In the genomic region with DNA sequence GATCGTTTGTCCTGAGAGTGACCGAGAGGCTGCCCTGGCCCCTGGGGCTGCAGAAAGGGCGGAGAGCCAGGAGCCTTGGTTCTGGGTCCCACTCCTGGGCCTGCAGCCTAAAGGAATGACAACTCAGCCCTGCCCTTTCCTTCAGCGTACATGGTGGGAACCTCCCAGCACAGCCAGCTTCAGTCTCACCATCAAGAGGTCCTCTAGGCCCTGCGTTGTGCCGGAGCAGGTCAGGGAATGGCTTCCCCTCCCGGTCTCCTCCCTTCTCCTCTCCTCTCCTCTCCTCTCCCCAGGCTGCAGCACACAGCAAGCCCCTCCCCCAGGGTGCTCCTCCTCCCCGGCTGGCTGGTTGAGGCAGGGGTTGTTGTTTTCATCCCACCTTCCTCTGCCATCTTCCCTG, we compare ENCODE assay signal across 2 cellular contexts.
TF ChIP-seq lines count a peak whose summit lies in the region.

No MANE protein-coding gene starts in this region.

TF ChIP-seq in WTC11, 78 proteins besides CTCF, POLR2A, EP300 and RAD21 (continued from another document):
- TF ChIP-seq, protein P1, sequence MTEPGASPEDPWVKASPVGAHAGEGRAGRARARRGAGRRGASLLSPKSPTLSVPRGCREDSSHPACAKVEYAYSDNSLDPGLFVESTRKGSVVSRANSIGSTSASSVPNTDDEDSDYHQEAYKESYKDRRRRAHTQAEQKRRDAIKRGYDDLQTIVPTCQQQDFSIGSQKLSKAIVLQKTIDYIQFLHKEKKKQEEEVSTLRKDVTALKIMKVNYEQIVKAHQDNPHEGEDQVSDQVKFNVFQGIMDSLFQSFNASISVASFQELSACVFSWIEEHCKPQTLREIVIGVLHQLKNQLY (CRISPR knock-in tag; IDR thresholded peaks at IDR 0.05), result no peak
- TF ChIP-seq, protein P2, sequence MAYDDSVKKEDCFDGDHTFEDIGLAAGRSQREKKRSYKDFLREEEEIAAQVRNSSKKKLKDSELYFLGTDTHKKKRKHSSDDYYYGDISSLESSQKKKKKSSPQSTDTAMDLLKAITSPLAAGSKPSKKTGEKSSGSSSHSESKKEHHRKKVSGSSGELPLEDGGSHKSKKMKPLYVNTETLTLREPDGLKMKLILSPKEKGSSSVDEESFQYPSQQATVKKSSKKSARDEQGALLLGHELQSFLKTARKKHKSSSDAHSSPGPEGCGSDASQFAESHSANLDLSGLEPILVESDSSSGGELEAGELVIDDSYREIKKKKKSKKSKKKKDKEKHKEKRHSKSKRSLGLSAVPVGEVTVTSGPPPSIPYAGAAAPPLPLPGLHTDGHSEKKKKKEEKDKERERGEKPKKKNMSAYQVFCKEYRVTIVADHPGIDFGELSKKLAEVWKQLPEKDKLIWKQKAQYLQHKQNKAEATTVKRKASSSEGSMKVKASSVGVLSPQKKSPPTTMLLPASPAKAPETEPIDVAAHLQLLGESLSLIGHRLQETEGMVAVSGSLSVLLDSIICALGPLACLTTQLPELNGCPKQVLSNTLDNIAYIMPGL (CRISPR knock-in tag; IDR thresholded peaks at IDR 0.05), result no peak
- TF ChIP-seq, protein P3, sequence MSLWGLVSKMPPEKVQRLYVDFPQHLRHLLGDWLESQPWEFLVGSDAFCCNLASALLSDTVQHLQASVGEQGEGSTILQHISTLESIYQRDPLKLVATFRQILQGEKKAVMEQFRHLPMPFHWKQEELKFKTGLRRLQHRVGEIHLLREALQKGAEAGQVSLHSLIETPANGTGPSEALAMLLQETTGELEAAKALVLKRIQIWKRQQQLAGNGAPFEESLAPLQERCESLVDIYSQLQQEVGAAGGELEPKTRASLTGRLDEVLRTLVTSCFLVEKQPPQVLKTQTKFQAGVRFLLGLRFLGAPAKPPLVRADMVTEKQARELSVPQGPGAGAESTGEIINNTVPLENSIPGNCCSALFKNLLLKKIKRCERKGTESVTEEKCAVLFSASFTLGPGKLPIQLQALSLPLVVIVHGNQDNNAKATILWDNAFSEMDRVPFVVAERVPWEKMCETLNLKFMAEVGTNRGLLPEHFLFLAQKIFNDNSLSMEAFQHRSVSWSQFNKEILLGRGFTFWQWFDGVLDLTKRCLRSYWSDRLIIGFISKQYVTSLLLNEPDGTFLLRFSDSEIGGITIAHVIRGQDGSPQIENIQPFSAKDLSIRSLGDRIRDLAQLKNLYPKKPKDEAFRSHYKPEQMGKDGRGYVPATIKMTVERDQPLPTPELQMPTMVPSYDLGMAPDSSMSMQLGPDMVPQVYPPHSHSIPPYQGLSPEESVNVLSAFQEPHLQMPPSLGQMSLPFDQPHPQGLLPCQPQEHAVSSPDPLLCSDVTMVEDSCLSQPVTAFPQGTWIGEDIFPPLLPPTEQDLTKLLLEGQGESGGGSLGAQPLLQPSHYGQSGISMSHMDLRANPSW (CRISPR knock-in tag; conservative IDR thresholded peaks at IDR 0.05; ENCODE audit: low read depth), result no peak
TF ChIP-seq in WTC11: peak in this region for 0.

TF ChIP-seq in neural cell, 6 proteins besides CTCF, POLR2A, EP300 and RAD21 (continued from another document):
- TF ChIP-seq SMC3 (conservative IDR thresholded peaks at IDR 0.05; ENCODE audit: poor library complexity) (no peak), POLR2AphosphoS5 (IDR thresholded peaks at IDR 0.05) (no peak), EZH2 (IDR thresholded peaks at IDR 0.05; ENCODE audit: borderline replicate concordance, insufficient read depth, low read length, poor library complexity, severe bottlenecking) (no peak), TAF1 (IDR thresholded peaks at IDR 0.05; ENCODE audit: low read depth) (no peak)
TF ChIP-seq in neural cell: peak in this region for 0.
